20 cellular contexts compared by ENCODE assay signal in genomic region chr18:55102958-55103456, GRCh38.
"Had no signal": no experiment of that assay in that cellular context is flagged by ENCODE, and none has a peak within 500 bp of the region (broad histone marks: within the 10 kb centered on the region; RNA-seq: fewer than 3 reads in every experiment).

No MANE protein-coding gene starts in this region.

- H3K27me3 ChIP-seq: dorsolateral prefrontal cortex, heart right ventricle, tibial artery, upper lobe of right lung, vagina had no signal

- ATAC-seq: heart right ventricle; natural killer cell treated with Interleukin-12 subunit alpha and Interleukin-12 subunit beta and Interleukin-15 and Interleukin-18, amount 100 ng/mL, for 72 hours; psoas muscle; upper lobe of right lung had no signal

- H3K9me3 ChIP-seq: heart right ventricle, psoas muscle, tibial artery, upper lobe of right lung, vagina had no signal

- DNase-seq: cortex of kidney; dorsolateral prefrontal cortex; effector CD8-positive, alpha-beta T cell; heart right ventricle; hypothalamus; kidney glomerular epithelial cell; mammary epithelial cell; occipital lobe; psoas muscle; retina; small intestine; stimulated activated CD4-positive, alpha-beta T cell treated with anti-CD3 and anti-CD28 coated beads, Interleukin-12 subunit alpha, Interleukin-12 subunit beta, amount 100 ng/mL, for 4 hours; tibial artery; upper lobe of right lung had no signal

- FAIRE-seq: frontal cortex, islet of Langerhans, small intestine had no signal

- H3K27ac Mint-ChIP-seq: mesothelial cell of epicardium; natural killer cell treated with Interleukin-12 subunit alpha and Interleukin-12 subunit beta and Interleukin-15 and Interleukin-18, amount 100 ng/mL, for 72 hours; stimulated activated naive CD8-positive, alpha-beta T cell treated with anti-CD3 and anti-CD28 coated beads, Interleukin-15, Interleukin-2, amounts not matched to agents 100 ng/mL and 50 ng/mL, for 24 hours had no signal

- H3K36me3 ChIP-seq: heart right ventricle, tibial artery, upper lobe of right lung, vagina had no signal

- H3K27ac ChIP-seq: dorsolateral prefrontal cortex, heart right ventricle, psoas muscle, tibial artery, upper lobe of right lung, vagina had no signal

- H3K4me1 ChIP-seq: psoas muscle, upper lobe of right lung, vagina had no signal

- H3K4me3 ChIP-seq: dorsolateral prefrontal cortex, heart right ventricle, psoas muscle, tibial artery, upper lobe of right lung, vagina had no signal

- H3K4me3 Mint-ChIP-seq: mesothelial cell of epicardium; natural killer cell treated with Interleukin-12 subunit alpha and Interleukin-12 subunit beta and Interleukin-15 and Interleukin-18, amount 100 ng/mL, for 72 hours; stimulated activated naive CD8-positive, alpha-beta T cell treated with anti-CD3 and anti-CD28 coated beads, Interleukin-15, Interleukin-2, amounts not matched to agents 100 ng/mL and 50 ng/mL, for 24 hours had no signal

- H3K36me3 Mint-ChIP-seq: mesothelial cell of epicardium; natural killer cell treated with Interleukin-12 subunit alpha and Interleukin-12 subunit beta and Interleukin-15 and Interleukin-18, amount 100 ng/mL, for 72 hours had no signal

- H3K9me3 Mint-ChIP-seq: mesothelial cell of epicardium had no signal
